In the genomic region with DNA sequence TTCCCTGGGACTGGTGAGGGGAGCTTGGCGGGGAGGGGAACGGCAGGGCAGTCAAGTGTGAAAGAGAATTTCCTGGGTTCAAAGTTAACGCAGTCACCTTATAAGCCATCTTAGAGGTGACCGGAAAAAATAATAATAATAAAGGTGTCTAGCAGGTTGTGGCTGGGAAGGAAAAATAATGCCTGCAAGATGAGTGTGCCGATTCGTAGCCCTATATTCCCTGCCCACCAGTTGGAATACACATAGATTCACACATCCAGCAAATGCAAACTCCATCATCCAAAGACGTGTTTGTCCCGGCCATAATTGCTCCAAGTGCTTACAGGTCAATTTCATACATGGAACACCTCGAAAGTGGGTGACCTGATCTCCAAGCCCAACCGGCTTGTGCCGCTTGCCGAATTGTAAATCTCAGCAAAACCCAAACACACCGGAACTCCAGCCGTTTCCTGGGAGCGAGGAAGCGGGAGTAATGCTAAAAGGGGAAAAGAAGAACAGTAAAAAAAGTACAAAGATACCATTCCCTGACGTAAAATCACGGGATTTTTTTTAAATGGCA, we compare ENCODE assay signal across 8 cellular contexts. TPM values are rescaled to one million over a fixed set of nuclear protein-coding genes. Genes with fewer than 3 reads are reported as not detected.
DNase-seq lines count a peak whose midpoint lies in the region; ATAC-seq and TF ChIP-seq lines count a peak whose summit lies in the region.

No MANE protein-coding gene starts in this region.

- DNase-seq in GM23248 (peak; percentile 58), brain microvascular endothelial cell (peak; percentile 36), lung (ENCODE audit: low spot score) (no peak), occipital lobe (lab: John Stamatoyannopoulos, UW) (no peak)
- no peak for DNase-seq in effector memory CD4-positive, alpha-beta T cell

- no peaks in the 10 kb centered on the region for H3K36me3 ChIP-seq in GM23248 (ENCODE audit: low read depth)
- peaks cover 3% of the 10 kb centered on the region for H3K36me3 ChIP-seq in brain microvascular endothelial cell (replicated peaks)
- H3K36me3 ChIP-seq in lung (ENCODE audit: control insufficient read depth in 2 of 2, insufficient read depth in 2 of 2, low read length in 2 of 2): no peaks in the 10 kb centered on the region
- H3K36me3 ChIP-seq in effector memory CD4-positive, alpha-beta T cell (ENCODE audit: control insufficient read depth, insufficient read depth, low read length): no peaks in the 10 kb centered on the region

- H3K9me2 ChIP-seq in GM23248 (ENCODE audit: insufficient read depth): no peaks in the 10 kb centered on the region

- in situ Hi-C loops in GM23248 (cut with MboI) (loop anchor here (25.0 kb wide), 1 partner anchor 862 kb away; no protein-coding TSS in a partner anchor), brain microvascular endothelial cell (cut with HindIII; ENCODE audit: low pct_ligation_motif_present, low sequenced_read_pairs) (loop anchor here (25.0 kb wide), 1 partner anchor 212 kb away; no protein-coding TSS in a partner anchor)

- H3K9ac ChIP-seq in GM23248: peak overlapping the region; percentile 92

- H2AFZ ChIP-seq in GM23248: peak overlapping the region; percentile 88

- peak overlapping the region; percentile 76 for H3K27ac ChIP-seq in 22Rv1
- H3K27ac ChIP-seq in GM23248: peak overlapping the region; percentile 86
- peak overlapping the region; percentile 96 for H3K27ac ChIP-seq in brain microvascular endothelial cell
- peak overlapping the region; percentile 94 to 96 for H3K27ac ChIP-seq in lung (ENCODE audit: low read depth in 1 of 2, low read length in 1 of 2)
- H3K27ac ChIP-seq in effector memory CD4-positive, alpha-beta T cell (ENCODE audit: insufficient read depth, low read length, poor library complexity, severe bottlenecking): no peak overlapping the region

- peaks cover 66% of the 10 kb centered on the region for H3K79me2 ChIP-seq in GM23248 (ENCODE audit: insufficient read depth)

- peaks cover 35% of the 10 kb centered on the region for H3F3A ChIP-seq in GM23248 (ENCODE audit: insufficient read depth)

- no peaks in the 10 kb centered on the region for H3K9me3 ChIP-seq in GM23248 (ENCODE audit: low read depth)
- peaks cover 0 to 3% of the 10 kb centered on the region in 2 donors for H3K9me3 ChIP-seq in lung (ENCODE audit: control insufficient read depth in 2 of 2, insufficient read depth in 1 of 2, low read length in 1 of 2)
- no peaks in the 10 kb centered on the region for H3K9me3 ChIP-seq in effector memory CD4-positive, alpha-beta T cell (ENCODE audit: control insufficient read depth, low read length)

- peaks cover 31% of the 10 kb centered on the region for H3K4me1 ChIP-seq in GM23248 (ENCODE audit: insufficient read depth)
- peaks cover 0 to 3% of the 10 kb centered on the region in 2 donors for H3K4me1 ChIP-seq in lung (ENCODE audit: control insufficient read depth in 2 of 2, insufficient read depth in 2 of 2, low read length in 2 of 2)
- no peaks in the 10 kb centered on the region for H3K4me1 ChIP-seq in effector memory CD4-positive, alpha-beta T cell (ENCODE audit: control insufficient read depth, insufficient read depth, low read length, poor library complexity, severe bottlenecking)

- TF ChIP-seq CTCF in 22Rv1 (IDR thresholded peaks at IDR 0.05): no peak
- TF ChIP-seq CTCF in brain microvascular endothelial cell (IDR thresholded peaks at IDR 0.05; ENCODE audit: low read depth, low read length, missing control alignments): no peak
- no peak for TF ChIP-seq CTCF in lung (IDR thresholded peaks at IDR 0.05; ENCODE audit: control extremely low read depth, extremely low read depth)

- no peaks in the 10 kb centered on the region for H4K20me1 ChIP-seq in GM23248 (ENCODE audit: insufficient read depth)

- H3K4me3 ChIP-seq in GM23248 (peak overlapping the region; percentile 88), brain microvascular endothelial cell (ENCODE audit: low read depth, low read length) (peak overlapping the region; percentile 70), lung (peak overlapping the region; percentile 84)
- no peak overlapping the region for H3K4me3 ChIP-seq in effector memory CD4-positive, alpha-beta T cell (ENCODE audit: insufficient read depth, low read depth, low read length, poor library complexity, severe bottlenecking)

- 1% methylated on average over 18 of the region's 18 CpGs for WGBS in GM23248 (ENCODE audit: low coverage in 1 of 2, low lambda C conversion rate in 2 of 2, missing lambda C conversion rate in 2 of 2), 2 experiments
- 2 to 3% methylated on average over 18 of the region's 18 CpGs for WGBS in lung, 2 donors

- H3K4me2 ChIP-seq in GM23248 (ENCODE audit: unreplicated experiment): peak overlapping the region; percentile 96

- ATAC-seq in lung (ENCODE audit: insufficient read depth, low FRiP score) (no peak), esophagus mucosa (no peak), HG02610 (IDR thresholded peaks at IDR 0.05; ENCODE audit: unreplicated experiment) (no peak)

- H3K27me3 ChIP-seq in GM23248 (replicated peaks; ENCODE audit: insufficient read depth): no peaks in the 10 kb centered on the region
- no peaks in the 10 kb centered on the region for H3K27me3 ChIP-seq in brain microvascular endothelial cell (replicated peaks)
- no peaks in the 10 kb centered on the region for H3K27me3 ChIP-seq in lung (ENCODE audit: control insufficient read depth, insufficient read depth)
- H3K27me3 ChIP-seq in effector memory CD4-positive, alpha-beta T cell (replicated peaks; ENCODE audit: control insufficient read depth, insufficient read depth, low read length, poor library complexity, severe bottlenecking): peaks cover 10% of the 10 kb centered on the region

RNA-seq across cellular contexts. Expression of a gene that starts 1.3 kb away (rescaled TPM):
- total RNA-seq in GM23248 (2014; rRNA removed; shearing (Covaris generic)): 250 and 261 TPM in 2 replicates
- polyA plus RNA-seq in GM23248 (2016; fragmentation: Nextera tagmentation; extraction: Ambion mirVana): 53.3 and 54.0 TPM in 2 replicates
- 100 to 1,000 TPM; 122 to 318 TPM for total RNA-seq in lung
- polyA plus RNA-seq in lung: 10 to 100 TPM; 19.4 to 22.5 TPM
- total RNA-seq in esophagus mucosa: 86.4 TPM
- total RNA-seq in occipital lobe: 28.4 TPM

Comparison
In these comparisons a context has a peak if more than half of its experiments do, and no peak if none do; other contexts are left out.
1. DNase-seq: peak in GM23248 (single experiment) and brain microvascular endothelial cell (single experiment); none in lung (single experiment), effector memory CD4-positive, alpha-beta T cell (0 of 3) and occipital lobe (single experiment).